ENCODE assay signal across 13 cellular contexts in genomic region chr11:112345708-112346107, GRCh38.
DNase-seq lines count a peak whose midpoint lies in the region; ATAC-seq and TF ChIP-seq lines count a peak whose summit lies in the region.
"Had no signal": no experiment of that assay in that cellular context is flagged by ENCODE, and none has a peak within 500 bp of the region (broad histone marks: within the 10 kb centered on the region; RNA-seq: fewer than 3 reads in every experiment).

No MANE protein-coding gene starts in this region.

- no peak for ATAC-seq in GM21528 (IDR thresholded peaks at IDR 0.05; ENCODE audit: low FRiP score, unreplicated experiment)

- no peak overlapping the region for H3K27ac ChIP-seq in mammary epithelial cell (ENCODE audit: insufficient read depth, low read depth, low read length)
- H3K27ac ChIP-seq: RWPE1 had no signal

- CTCF ChIA-PET in MCF 10A (lab: Yijun Ruan, JAX) (interaction anchor here (0.6 to 1.1 kb wide), 3 partner anchors 12 to 636 kb away, joined by 3 read pairs; no protein-coding TSS in a partner anchor), mammary epithelial cell (lab: Charles Lee; ENCODE audit: low non-redundant PET) (no interaction called here)

- no peaks in the 10 kb centered on the region for H3K36me3 ChIP-seq in mammary epithelial cell (ENCODE audit: insufficient read depth, low read length)

- BruUV-seq in MCF 10A (replicated peaks; lab: Mats Ljungman, UMichigan) (no TSS peak), mammary epithelial cell (replicated peaks; lab: Mats Ljungman, UMichigan) (no TSS peak)

- H3K4me1 Mint-ChIP-seq in MCF 10A (ENCODE audit: insufficient read depth, unreplicated experiment) = peaks cover 10% of the 10 kb centered on the region

- no peaks in the 10 kb centered on the region for H3K9me3 Mint-ChIP-seq in MCF 10A (ENCODE audit: unreplicated experiment)

- DNase-seq in MCF 10A (ENCODE audit: unreplicated experiment) (no peak), mammary epithelial cell (no peak), NCI-H1092 (lab: John Stamatoyannopoulos, UW) (peak; percentile 18), epithelial cell of esophagus (ENCODE audit: low read depth) (no peak), ureter (ENCODE audit: low spot score) (peak; percentile 48), cerebellar cortex (ENCODE audit: low spot score) (no peak)
- no peak for DNase-seq in stimulated activated CD4-positive, alpha-beta T cell treated with anti-CD3 and anti-CD28 coated beads, Interleukin-12 subunit alpha, Interleukin-12 subunit beta, amount 100 ng/mL, for 4 hours
- DNase-seq: activated naive CD4-positive, alpha-beta T cell treated with anti-CD3 and anti-CD28 coated beads, Interleukin-2, amount 50 U/mL, for 16 hours; cerebellar nuclear complex; stimulated activated CD4-positive, alpha-beta T cell treated with anti-CD3 and anti-CD28 coated beads, Interleukin-4, amount 100 ng/mL, for 1 hour; stimulated activated naive CD4-positive, alpha-beta T cell treated with Interleukin-2 at 50 U/mL for 16 hours had no signal

- H3K4me1 ChIP-seq in mammary epithelial cell (ENCODE audit: insufficient read depth, low read length) = no peaks in the 10 kb centered on the region

- TF ChIP-seq CTCF in MCF 10A (IDR thresholded peaks at IDR 0.05; ENCODE audit: unreplicated experiment) (peak; percentile 7), mammary epithelial cell (conservative IDR thresholded peaks at IDR 0.05 in 1 of 2, IDR thresholded peaks at IDR 0.05 in 1 of 2; ENCODE audit: extremely low read depth in 1 of 2, insufficient read depth in 1 of 2, low read depth in 1 of 2, low read length in 2 of 2) (no peak), epithelial cell of esophagus (IDR thresholded peaks at IDR 0.05; ENCODE audit: insufficient read depth, low read depth, low read length, missing control alignments) (peak; percentile 8)

- no peaks in the 10 kb centered on the region for H3K36me3 Mint-ChIP-seq in MCF 10A (ENCODE audit: insufficient read depth, unreplicated experiment)

- intact Hi-C loops in MCF 10A (cut with micrococcal nuclease) (no loop called here), mammary epithelial cell (cut with micrococcal nuclease) (no loop called here)

- H3K9me3 ChIP-seq in mammary epithelial cell (replicated peaks; ENCODE audit: insufficient read depth, low read length) = no peaks in the 10 kb centered on the region

- POLR2A ChIA-PET in MCF 10A (lab: Yijun Ruan, JAX) = no interaction called here

- no peak overlapping the region for H2AFZ ChIP-seq in mammary epithelial cell (ENCODE audit: low read depth, low read length)

- no peak overlapping the region for H3K4me3 Mint-ChIP-seq in MCF 10A (ENCODE audit: unreplicated experiment)

- H3K4me3 ChIP-seq in mammary epithelial cell (replicated peaks in 1 of 3; ENCODE audit: insufficient read depth in 1 of 3, low read depth in 2 of 3, low read length in 3 of 3) = no peak overlapping the region
- no peak overlapping the region for H3K4me3 ChIP-seq in epithelial cell of esophagus (ENCODE audit: low read length)

- no peaks in the 10 kb centered on the region for H3K79me2 ChIP-seq in mammary epithelial cell (ENCODE audit: insufficient read depth, low read length)

- in situ Hi-C loops in mammary epithelial cell (cut with MboI; ENCODE audit: low sequenced_read_pairs in 2 of 2) = no loop called here

- H3K27ac Mint-ChIP-seq in MCF 10A (ENCODE audit: low read depth, unreplicated experiment) = no peak overlapping the region

- no peaks in the 10 kb centered on the region for H4K20me1 ChIP-seq in mammary epithelial cell (ENCODE audit: insufficient read depth, low read length)

- H3K27me3 Mint-ChIP-seq in MCF 10A (ENCODE audit: insufficient read depth, unreplicated experiment) = peaks cover 45% of the 10 kb centered on the region

- no peak overlapping the region for H3K9ac ChIP-seq in mammary epithelial cell (ENCODE audit: insufficient read depth, low read length)

- no peak overlapping the region for H3K4me2 ChIP-seq in mammary epithelial cell (ENCODE audit: insufficient read depth, low read depth, low read length)

- dilution Hi-C loops in mammary epithelial cell (cut with HindIII; ENCODE audit: low sequenced_read_pairs) = no loop called here

- no peaks in the 10 kb centered on the region for H3K27me3 ChIP-seq in mammary epithelial cell (ENCODE audit: insufficient read depth, low read length)

- WGBS in mammary epithelial cell (ENCODE audit: low coverage, missing lambda C conversion rate) = 96% methylated on average over 4 of the region's 4 CpGs

Comparison
In these comparisons a context has a peak if more than half of its experiments do, and no peak if none do; other contexts are left out.
1. CTCF ChIP-seq: peak in MCF 10A (single experiment) and epithelial cell of esophagus (single experiment); none in mammary epithelial cell (0 of 2).
2. DNase-seq: peak in NCI-H1092 (single experiment) and ureter (single experiment); none in MCF 10A (single experiment), mammary epithelial cell (single experiment), epithelial cell of esophagus (single experiment), cerebellar cortex (single experiment) and stimulated activated CD4-positive, alpha-beta T cell treated with anti-CD3 and anti-CD28 coated beads, Interleukin-12 subunit alpha, Interleukin-12 subunit beta, amount 100 ng/mL, for 4 hours (single experiment).